19 cellular contexts compared by ENCODE assay signal in genomic region chr2:164554487-164554886, GRCh38.
"Had no signal": no experiment of that assay in that cellular context is flagged by ENCODE, and none has a peak within 500 bp of the region (broad histone marks: within the 10 kb centered on the region; RNA-seq: fewer than 3 reads in every experiment).

No MANE protein-coding gene starts in this region.

- ATAC-seq: activated T-cell treated with anti-CD3 and anti-CD28 coated beads, Interleukin-2, amount 50 U/mL, for 72 hours; left lobe of liver; mucosa of descending colon had no signal

- H3K9me3 ChIP-seq: esophagus muscularis mucosa, mucosa of descending colon, ovary, tibial artery had no signal

- H3K27ac ChIP-seq: esophagus muscularis mucosa, hepatocyte, ovary, tibial artery had no signal

- H3K4me1 ChIP-seq: tibial artery had no signal

- H3K4me3 ChIP-seq: esophagus muscularis mucosa, hepatocyte, mucosa of descending colon, ovary, tibial artery had no signal

- H3K27me3 ChIP-seq: esophagus muscularis mucosa, hepatocyte, ovary, tibial artery had no signal

- H3K36me3 ChIP-seq: esophagus muscularis mucosa, ovary, tibial artery had no signal

- DNase-seq: activated CD4-positive, alpha-beta T cell treated with anti-CD3 and anti-CD28 coated beads, Interleukin-2, amount 50 U/mL, for 1 hour; activated CD8-positive, alpha-beta memory T cell treated with anti-CD3 and anti-CD28 coated beads, Interleukin-2, amount 50 U/mL, for 4 hours; activated effector memory CD4-positive, alpha-beta T cell treated with anti-CD3 and anti-CD28 coated beads, Interleukin-2, amount 50 U/mL, for 16 hours; activated naive CD4-positive, alpha-beta T cell treated with anti-CD3 and anti-CD28 coated beads, Interleukin-2, amount 50 U/mL, for 16 hours; activated T-cell treated with anti-CD3 and anti-CD28 coated beads, Interleukin-2, amount 50 U/mL, for 72 hours; effector memory CD4-positive, alpha-beta T cell; foreskin fibroblast; islet precursor cell; mucosa of descending colon; naive B cell; ovary; stimulated activated CD4-positive, alpha-beta T cell treated with anti-CD3 and anti-CD28 coated beads, Interleukin-1b, Interleukin-23, amount 100 ng/mL, for 48 hours; stimulated activated CD8-positive, alpha-beta memory T cell treated with anti-CD3 and anti-CD28 coated beads, Interleukin-4, amount 100 ng/mL, for 48 hours; stimulated activated naive CD4-positive, alpha-beta T cell treated with Interleukin-2 at 50 U/mL for 16 hours; T1000; tibial artery had no signal
